Comparison of ENCODE assay signal across 1 cellular context in the genomic region with DNA sequence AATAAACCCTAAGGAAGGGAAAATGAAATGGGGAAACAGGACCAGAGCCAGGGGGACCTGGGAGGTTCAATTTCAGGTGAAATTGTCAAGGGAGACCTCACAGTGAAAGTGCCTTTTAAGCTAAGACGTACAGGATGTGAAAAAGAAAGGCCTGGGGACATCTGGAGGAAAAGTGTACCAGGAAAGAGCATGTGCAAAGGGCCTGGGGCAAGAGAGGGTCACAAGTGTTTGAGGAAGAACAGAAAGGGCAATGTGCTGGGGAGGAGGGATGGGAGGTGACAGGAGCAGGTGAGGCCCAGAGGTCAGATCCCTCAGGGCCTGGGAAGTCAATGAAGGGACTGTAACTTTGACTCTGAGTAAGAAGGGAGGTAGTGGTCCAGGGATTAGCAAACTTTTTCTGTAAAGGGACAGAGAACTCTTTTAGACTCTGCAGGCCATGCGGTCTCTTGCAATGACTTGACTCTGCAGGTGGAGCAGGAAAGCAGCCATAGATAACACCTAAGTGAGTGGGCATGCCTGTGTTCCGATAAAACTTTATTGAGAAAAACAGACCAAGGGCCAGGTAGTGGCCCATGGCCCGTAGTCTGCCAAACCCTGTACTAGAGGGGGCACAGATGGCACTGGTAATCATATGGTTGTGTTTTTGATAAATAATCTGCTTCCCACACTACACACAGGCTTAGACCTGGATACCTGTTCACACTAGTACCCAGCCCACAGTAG.
TF ChIP-seq lines count a peak whose summit lies in the region.

No MANE protein-coding gene starts in this region.

TF ChIP-seq in WTC11, 78 proteins besides CTCF, POLR2A, EP300 and RAD21 (continued from another document):
- TF ChIP-seq, protein P1, sequence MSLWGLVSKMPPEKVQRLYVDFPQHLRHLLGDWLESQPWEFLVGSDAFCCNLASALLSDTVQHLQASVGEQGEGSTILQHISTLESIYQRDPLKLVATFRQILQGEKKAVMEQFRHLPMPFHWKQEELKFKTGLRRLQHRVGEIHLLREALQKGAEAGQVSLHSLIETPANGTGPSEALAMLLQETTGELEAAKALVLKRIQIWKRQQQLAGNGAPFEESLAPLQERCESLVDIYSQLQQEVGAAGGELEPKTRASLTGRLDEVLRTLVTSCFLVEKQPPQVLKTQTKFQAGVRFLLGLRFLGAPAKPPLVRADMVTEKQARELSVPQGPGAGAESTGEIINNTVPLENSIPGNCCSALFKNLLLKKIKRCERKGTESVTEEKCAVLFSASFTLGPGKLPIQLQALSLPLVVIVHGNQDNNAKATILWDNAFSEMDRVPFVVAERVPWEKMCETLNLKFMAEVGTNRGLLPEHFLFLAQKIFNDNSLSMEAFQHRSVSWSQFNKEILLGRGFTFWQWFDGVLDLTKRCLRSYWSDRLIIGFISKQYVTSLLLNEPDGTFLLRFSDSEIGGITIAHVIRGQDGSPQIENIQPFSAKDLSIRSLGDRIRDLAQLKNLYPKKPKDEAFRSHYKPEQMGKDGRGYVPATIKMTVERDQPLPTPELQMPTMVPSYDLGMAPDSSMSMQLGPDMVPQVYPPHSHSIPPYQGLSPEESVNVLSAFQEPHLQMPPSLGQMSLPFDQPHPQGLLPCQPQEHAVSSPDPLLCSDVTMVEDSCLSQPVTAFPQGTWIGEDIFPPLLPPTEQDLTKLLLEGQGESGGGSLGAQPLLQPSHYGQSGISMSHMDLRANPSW (CRISPR knock-in tag; conservative IDR thresholded peaks at IDR 0.05; ENCODE audit: low read depth), result no peak
- TF ChIP-seq, protein P2, sequence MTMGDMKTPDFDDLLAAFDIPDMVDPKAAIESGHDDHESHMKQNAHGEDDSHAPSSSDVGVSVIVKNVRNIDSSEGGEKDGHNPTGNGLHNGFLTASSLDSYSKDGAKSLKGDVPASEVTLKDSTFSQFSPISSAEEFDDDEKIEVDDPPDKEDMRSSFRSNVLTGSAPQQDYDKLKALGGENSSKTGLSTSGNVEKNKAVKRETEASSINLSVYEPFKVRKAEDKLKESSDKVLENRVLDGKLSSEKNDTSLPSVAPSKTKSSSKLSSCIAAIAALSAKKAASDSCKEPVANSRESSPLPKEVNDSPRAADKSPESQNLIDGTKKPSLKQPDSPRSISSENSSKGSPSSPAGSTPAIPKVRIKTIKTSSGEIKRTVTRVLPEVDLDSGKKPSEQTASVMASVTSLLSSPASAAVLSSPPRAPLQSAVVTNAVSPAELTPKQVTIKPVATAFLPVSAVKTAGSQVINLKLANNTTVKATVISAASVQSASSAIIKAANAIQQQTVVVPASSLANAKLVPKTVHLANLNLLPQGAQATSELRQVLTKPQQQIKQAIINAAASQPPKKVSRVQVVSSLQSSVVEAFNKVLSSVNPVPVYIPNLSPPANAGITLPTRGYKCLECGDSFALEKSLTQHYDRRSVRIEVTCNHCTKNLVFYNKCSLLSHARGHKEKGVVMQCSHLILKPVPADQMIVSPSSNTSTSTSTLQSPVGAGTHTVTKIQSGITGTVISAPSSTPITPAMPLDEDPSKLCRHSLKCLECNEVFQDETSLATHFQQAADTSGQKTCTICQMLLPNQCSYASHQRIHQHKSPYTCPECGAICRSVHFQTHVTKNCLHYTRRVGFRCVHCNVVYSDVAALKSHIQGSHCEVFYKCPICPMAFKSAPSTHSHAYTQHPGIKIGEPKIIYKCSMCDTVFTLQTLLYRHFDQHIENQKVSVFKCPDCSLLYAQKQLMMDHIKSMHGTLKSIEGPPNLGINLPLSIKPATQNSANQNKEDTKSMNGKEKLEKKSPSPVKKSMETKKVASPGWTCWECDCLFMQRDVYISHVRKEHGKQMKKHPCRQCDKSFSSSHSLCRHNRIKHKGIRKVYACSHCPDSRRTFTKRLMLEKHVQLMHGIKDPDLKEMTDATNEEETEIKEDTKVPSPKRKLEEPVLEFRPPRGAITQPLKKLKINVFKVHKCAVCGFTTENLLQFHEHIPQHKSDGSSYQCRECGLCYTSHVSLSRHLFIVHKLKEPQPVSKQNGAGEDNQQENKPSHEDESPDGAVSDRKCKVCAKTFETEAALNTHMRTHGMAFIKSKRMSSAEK (CRISPR knock-in tag; IDR thresholded peaks at IDR 0.05; ENCODE audit: borderline replicate concordance), result no peak
- TF ChIP-seq NFE2L1 (CRISPR knock-in tag; IDR thresholded peaks at IDR 0.05), result no peak
- TF ChIP-seq, protein P3, sequence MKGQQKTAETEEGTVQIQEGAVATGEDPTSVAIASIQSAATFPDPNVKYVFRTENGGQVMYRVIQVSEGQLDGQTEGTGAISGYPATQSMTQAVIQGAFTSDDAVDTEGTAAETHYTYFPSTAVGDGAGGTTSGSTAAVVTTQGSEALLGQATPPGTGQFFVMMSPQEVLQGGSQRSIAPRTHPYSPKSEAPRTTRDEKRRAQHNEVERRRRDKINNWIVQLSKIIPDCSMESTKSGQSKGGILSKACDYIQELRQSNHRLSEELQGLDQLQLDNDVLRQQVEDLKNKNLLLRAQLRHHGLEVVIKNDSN (CRISPR knock-in tag; IDR thresholded peaks at IDR 0.05), result no peak
- TF ChIP-seq, protein P4, sequence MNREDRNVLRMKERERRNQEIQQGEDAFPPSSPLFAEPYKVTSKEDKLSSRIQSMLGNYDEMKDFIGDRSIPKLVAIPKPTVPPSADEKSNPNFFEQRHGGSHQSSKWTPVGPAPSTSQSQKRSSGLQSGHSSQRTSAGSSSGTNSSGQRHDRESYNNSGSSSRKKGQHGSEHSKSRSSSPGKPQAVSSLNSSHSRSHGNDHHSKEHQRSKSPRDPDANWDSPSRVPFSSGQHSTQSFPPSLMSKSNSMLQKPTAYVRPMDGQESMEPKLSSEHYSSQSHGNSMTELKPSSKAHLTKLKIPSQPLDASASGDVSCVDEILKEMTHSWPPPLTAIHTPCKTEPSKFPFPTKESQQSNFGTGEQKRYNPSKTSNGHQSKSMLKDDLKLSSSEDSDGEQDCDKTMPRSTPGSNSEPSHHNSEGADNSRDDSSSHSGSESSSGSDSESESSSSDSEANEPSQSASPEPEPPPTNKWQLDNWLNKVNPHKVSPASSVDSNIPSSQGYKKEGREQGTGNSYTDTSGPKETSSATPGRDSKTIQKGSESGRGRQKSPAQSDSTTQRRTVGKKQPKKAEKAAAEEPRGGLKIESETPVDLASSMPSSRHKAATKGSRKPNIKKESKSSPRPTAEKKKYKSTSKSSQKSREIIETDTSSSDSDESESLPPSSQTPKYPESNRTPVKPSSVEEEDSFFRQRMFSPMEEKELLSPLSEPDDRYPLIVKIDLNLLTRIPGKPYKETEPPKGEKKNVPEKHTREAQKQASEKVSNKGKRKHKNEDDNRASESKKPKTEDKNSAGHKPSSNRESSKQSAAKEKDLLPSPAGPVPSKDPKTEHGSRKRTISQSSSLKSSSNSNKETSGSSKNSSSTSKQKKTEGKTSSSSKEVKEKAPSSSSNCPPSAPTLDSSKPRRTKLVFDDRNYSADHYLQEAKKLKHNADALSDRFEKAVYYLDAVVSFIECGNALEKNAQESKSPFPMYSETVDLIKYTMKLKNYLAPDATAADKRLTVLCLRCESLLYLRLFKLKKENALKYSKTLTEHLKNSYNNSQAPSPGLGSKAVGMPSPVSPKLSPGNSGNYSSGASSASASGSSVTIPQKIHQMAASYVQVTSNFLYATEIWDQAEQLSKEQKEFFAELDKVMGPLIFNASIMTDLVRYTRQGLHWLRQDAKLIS (CRISPR knock-in tag; IDR thresholded peaks at IDR 0.05; ENCODE audit: borderline replicate concordance), result no peak
- TF ChIP-seq, protein P5, sequence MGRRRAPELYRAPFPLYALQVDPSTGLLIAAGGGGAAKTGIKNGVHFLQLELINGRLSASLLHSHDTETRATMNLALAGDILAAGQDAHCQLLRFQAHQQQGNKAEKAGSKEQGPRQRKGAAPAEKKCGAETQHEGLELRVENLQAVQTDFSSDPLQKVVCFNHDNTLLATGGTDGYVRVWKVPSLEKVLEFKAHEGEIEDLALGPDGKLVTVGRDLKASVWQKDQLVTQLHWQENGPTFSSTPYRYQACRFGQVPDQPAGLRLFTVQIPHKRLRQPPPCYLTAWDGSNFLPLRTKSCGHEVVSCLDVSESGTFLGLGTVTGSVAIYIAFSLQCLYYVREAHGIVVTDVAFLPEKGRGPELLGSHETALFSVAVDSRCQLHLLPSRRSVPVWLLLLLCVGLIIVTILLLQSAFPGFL (CRISPR knock-in tag; IDR thresholded peaks at IDR 0.05; ENCODE audit: borderline replicate concordance), result no peak
- no peak for TF ChIP-seq ZNF219 (CRISPR knock-in tag; IDR thresholded peaks at IDR 0.05; ENCODE audit: borderline replicate concordance)
- TF ChIP-seq, protein P6, sequence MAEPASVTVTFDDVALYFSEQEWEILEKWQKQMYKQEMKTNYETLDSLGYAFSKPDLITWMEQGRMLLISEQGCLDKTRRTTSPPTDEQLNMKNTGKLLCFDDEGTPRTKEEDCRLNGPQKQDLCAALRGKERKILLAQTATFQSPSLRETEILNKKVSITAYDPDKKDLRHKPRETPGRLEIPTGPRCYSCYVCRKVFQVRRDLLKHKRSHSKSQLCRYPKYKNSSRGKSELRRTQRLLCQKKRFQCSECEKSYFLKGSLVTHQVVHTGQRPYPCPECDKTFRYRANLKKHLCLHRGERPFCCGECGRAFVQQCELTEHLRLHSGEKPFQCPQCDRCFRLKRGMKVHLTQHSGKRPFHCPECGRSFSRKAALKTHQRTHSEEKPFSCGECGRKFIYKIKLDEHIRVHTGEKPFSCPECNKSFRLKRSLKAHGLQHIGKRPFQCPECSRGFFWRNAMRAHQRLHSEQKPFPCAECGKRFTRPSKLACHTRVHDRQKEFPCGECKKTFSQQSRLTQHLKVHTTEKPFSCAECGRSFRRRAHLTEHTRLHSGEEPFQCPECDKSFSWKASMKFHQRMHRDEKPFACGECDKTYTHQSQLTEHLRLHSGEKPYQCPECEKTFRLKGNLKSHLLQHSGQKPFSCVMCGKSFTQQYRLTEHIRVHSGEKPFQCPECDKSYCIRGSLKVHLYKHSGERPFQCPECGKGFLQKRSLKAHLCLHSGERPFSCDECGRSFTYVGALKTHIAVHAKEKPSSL (CRISPR knock-in tag; conservative IDR thresholded peaks at IDR 0.05), result no peak
- no peak for TF ChIP-seq GTF2I (CRISPR knock-in tag; conservative IDR thresholded peaks at IDR 0.05)
- TF ChIP-seq, protein P7, sequence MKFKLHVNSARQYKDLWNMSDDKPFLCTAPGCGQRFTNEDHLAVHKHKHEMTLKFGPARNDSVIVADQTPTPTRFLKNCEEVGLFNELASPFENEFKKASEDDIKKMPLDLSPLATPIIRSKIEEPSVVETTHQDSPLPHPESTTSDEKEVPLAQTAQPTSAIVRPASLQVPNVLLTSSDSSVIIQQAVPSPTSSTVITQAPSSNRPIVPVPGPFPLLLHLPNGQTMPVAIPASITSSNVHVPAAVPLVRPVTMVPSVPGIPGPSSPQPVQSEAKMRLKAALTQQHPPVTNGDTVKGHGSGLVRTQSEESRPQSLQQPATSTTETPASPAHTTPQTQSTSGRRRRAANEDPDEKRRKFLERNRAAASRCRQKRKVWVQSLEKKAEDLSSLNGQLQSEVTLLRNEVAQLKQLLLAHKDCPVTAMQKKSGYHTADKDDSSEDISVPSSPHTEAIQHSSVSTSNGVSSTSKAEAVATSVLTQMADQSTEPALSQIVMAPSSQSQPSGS (CRISPR knock-in tag; IDR thresholded peaks at IDR 0.05; ENCODE audit: borderline replicate concordance, low read depth), result no peak
TF ChIP-seq in WTC11: peak in this region for 0.
